28 cellular contexts compared by ENCODE assay signal in genomic region chr6:81821449-81821848, GRCh38.
"Had no signal": no experiment of that assay in that cellular context is flagged by ENCODE, and none has a peak within 500 bp of the region (broad histone marks: within the 10 kb centered on the region; RNA-seq: fewer than 3 reads in every experiment).

No MANE protein-coding gene starts in this region.

- H3K36me3 Mint-ChIP-seq: stimulated activated effector memory CD8-positive, alpha-beta T cell treated with anti-CD3 and anti-CD28 coated beads, Interleukin-12 subunit alpha, Interleukin-12 subunit beta, amount 100 ng/mL, for 72 hours had no signal

- H3K4me3 ChIP-seq: skin epidermis, thyroid gland, upper lobe of left lung, vagina had no signal

- ATAC-seq: activated CD4-positive, CD25-positive, alpha-beta regulatory T cell treated with anti-CD3 and anti-CD28 coated beads, Interleukin-2, amount 50 U/mL, for 24 hours; activated T-cell treated with anti-CD3 and anti-CD28 coated beads, Interleukin-2, amount 50 U/mL, for 4 hours; activated T-helper 17 cell treated with anti-CD3 and anti-CD28 coated beads, Interleukin-2, amount 50 U/mL, for 72 hours; sciatic nerve; stimulated activated effector memory CD8-positive, alpha-beta T cell treated with anti-CD3 and anti-CD28 coated beads, Interleukin-12 subunit alpha, Interleukin-12 subunit beta, amount 100 ng/mL, for 72 hours had no signal

- H3K4me3 Mint-ChIP-seq: activated CD4-positive, alpha-beta memory T cell treated with anti-CD3 and anti-CD28 coated beads, Interleukin-2, amount 10 ng/mL, durations not matched to agents 7 days and 5 days; activated T-cell treated with anti-CD3 and anti-CD28 coated beads, Interleukin-2, amount 50 U/mL, for 4 hours; activated T-helper 17 cell treated with anti-CD3 and anti-CD28 coated beads, Interleukin-2, amount 50 U/mL, for 72 hours; nephron; stimulated activated effector memory CD8-positive, alpha-beta T cell treated with anti-CD3 and anti-CD28 coated beads, Interleukin-12 subunit alpha, Interleukin-12 subunit beta, amount 100 ng/mL, for 72 hours; stimulated activated naive CD8-positive, alpha-beta T cell treated with anti-CD3 and anti-CD28 coated beads, Interleukin-15, Interleukin-2, amounts not matched to agents 100 ng/mL and 50 ng/mL, for 24 hours; T-helper 1 cell treated with Interleukin-12 subunit alpha and Interleukin-12 subunit beta and Interleukin-4 antibody, amounts not matched to agents 30 μg/mL and 1 μg/mL, for 36 hours had no signal

- H3K27ac ChIP-seq: brain microvascular endothelial cell, epithelial cell of prostate, neutrophil, skin epidermis, thyroid gland, upper lobe of left lung, vagina had no signal

- H3K36me3 ChIP-seq: brain microvascular endothelial cell, neutrophil, thyroid gland, upper lobe of left lung, vagina had no signal

- H3K27me3 Mint-ChIP-seq: stimulated activated naive CD8-positive, alpha-beta T cell treated with anti-CD3 and anti-CD28 coated beads, Interleukin-15, Interleukin-2, amounts not matched to agents 100 ng/mL and 50 ng/mL, for 24 hours had no signal

- H3K4me1 Mint-ChIP-seq: activated T-helper 17 cell treated with anti-CD3 and anti-CD28 coated beads, Interleukin-2, amount 50 U/mL, for 72 hours had no signal

- H3K4me1 ChIP-seq: upper lobe of left lung, vagina had no signal

- DNase-seq: activated CD4-positive, alpha-beta memory T cell treated with anti-CD3 and anti-CD28 coated beads, Interleukin-2, amount 10 ng/mL, durations not matched to agents 7 days and 5 days; activated CD4-positive, alpha-beta T cell treated with anti-CD3 and anti-CD28 coated beads for 48 hours; activated gamma-delta T cell treated with Interleukin-2 at 50 U/mL for 16 hours; activated naive CD4-positive, alpha-beta T cell treated with anti-CD3 and anti-CD28 coated beads, Interleukin-2, amount 50 U/mL, for 16 hours; activated T-cell treated with anti-CD3 and anti-CD28 coated beads, Interleukin-2, amount 50 U/mL, for 4 hours; amniotic stem cell; brain microvascular endothelial cell; glutamatergic neuron; kidney; left colon; midbrain; stimulated activated CD4-positive, alpha-beta T cell treated with anti-CD3 and anti-CD28 coated beads, Interleukin-12 subunit alpha, Interleukin-12 subunit beta, amount 100 ng/mL, for 4 hours; stimulated activated CD4-positive, alpha-beta T cell treated with anti-CD3 and anti-CD28 coated beads, Interleukin-4, amount 100 ng/mL, for 1 hour; substantia nigra; T-helper 9 cell; thyroid gland; upper lobe of left lung had no signal

- H3K27ac Mint-ChIP-seq: activated T-helper 17 cell treated with anti-CD3 and anti-CD28 coated beads, Interleukin-2, amount 50 U/mL, for 72 hours; nephron; stimulated activated effector memory CD8-positive, alpha-beta T cell treated with anti-CD3 and anti-CD28 coated beads, Interleukin-12 subunit alpha, Interleukin-12 subunit beta, amount 100 ng/mL, for 72 hours; stimulated activated naive CD8-positive, alpha-beta T cell treated with anti-CD3 and anti-CD28 coated beads, Interleukin-15, Interleukin-2, amounts not matched to agents 100 ng/mL and 50 ng/mL, for 24 hours; T-helper 1 cell treated with Interleukin-12 subunit alpha and Interleukin-12 subunit beta and Interleukin-4 antibody, amounts not matched to agents 30 μg/mL and 1 μg/mL, for 36 hours had no signal

- H3K27me3 ChIP-seq: brain microvascular endothelial cell, neutrophil, thyroid gland, upper lobe of left lung, vagina had no signal

- H3K9me3 ChIP-seq: neutrophil, thyroid gland, vagina had no signal

- H3K9me3 Mint-ChIP-seq: activated CD4-positive, alpha-beta memory T cell treated with anti-CD3 and anti-CD28 coated beads, Interleukin-2, amount 10 ng/mL, durations not matched to agents 7 days and 5 days; nephron; stimulated activated effector memory CD8-positive, alpha-beta T cell treated with anti-CD3 and anti-CD28 coated beads, Interleukin-12 subunit alpha, Interleukin-12 subunit beta, amount 100 ng/mL, for 72 hours; T-helper 1 cell treated with Interleukin-12 subunit alpha and Interleukin-12 subunit beta and Interleukin-4 antibody, amounts not matched to agents 30 μg/mL and 1 μg/mL, for 36 hours had no signal
